Comparison of ENCODE assay signal across 8 cellular contexts in the genomic region with DNA sequence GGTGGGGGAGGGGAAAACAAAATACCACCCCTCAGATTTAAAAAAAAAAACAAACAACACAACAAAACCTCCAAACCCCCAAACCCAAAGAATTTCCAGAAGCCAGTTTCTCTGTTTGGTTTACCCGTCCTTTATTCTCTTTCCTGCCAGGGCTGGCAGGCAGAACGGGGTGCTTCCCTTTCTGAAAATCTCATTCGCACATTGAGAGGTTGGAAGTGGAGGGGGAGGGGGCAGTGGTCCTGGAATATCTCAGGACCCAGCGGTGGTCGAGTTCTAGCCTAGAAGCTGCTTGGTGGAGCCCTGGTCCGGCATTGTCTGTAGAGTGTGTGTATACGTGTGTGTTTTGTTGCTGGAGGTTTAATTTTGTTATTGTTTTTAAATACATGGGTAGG. TPM values are rescaled to one million over a fixed set of nuclear protein-coding genes. Genes with fewer than 3 reads are reported as not detected.
DNase-seq lines count a peak whose midpoint lies in the region; ATAC-seq, FAIRE-seq and TF ChIP-seq lines count a peak whose summit lies in the region.

No MANE protein-coding gene starts in this region.

- FAIRE-seq in HTR-8/SVneo (lab: Jason Lieb, UNC): no peak

- H3K36me3 Mint-ChIP-seq in CD4-positive, alpha-beta T cell (ENCODE audit: low read depth): peaks cover 19% of the 10 kb centered on the region

- H2BK15ac ChIP-seq in mesendoderm (replicated peaks; ENCODE audit: low read depth): no peak overlapping the region

- H3K27me3 ChIP-seq in CD4-positive, alpha-beta T cell (ENCODE audit: control insufficient read depth, insufficient read depth, low read length): no peaks in the 10 kb centered on the region
- H3K27me3 ChIP-seq in body of pancreas: no peaks in the 10 kb centered on the region
- no peaks in the 10 kb centered on the region for H3K27me3 ChIP-seq in mesendoderm (ENCODE audit: insufficient read depth, low read length, poor library complexity)

- peak overlapping the region; percentile 64 for H3K4ac ChIP-seq in mesendoderm (ENCODE audit: low read depth, low read length)

- H3K79me1 ChIP-seq in mesendoderm (ENCODE audit: low read length): peaks cover 30% of the 10 kb centered on the region

- DNase-seq in CD4-positive, alpha-beta T cell: no peak
- peak in 2 of 4 donors; percentile 36 to 42 for DNase-seq in body of pancreas
- peak; percentile 67 for DNase-seq in mesendoderm
- DNase-seq in GDM1 (lab: John Stamatoyannopoulos, UW): no peak
- no peak for DNase-seq in activated gamma-delta T cell treated with Interleukin-2 at 50 U/mL for 16 hours
- DNase-seq in HTR-8/SVneo (ENCODE audit: insufficient read length, low spot score): no peak

- H3K4me2 ChIP-seq in mesendoderm (ENCODE audit: low read length): peak overlapping the region; percentile 42

- WGBS in body of pancreas, 2 donors: 1 to 2% methylated on average over 7 of the region's 7 CpGs
- WGBS in mesendoderm (ENCODE audit: extremely low coverage, insufficient coverage, low lambda C conversion rate): no CpG with 5 or more reads among the region's 7 CpGs

- H2BK5ac ChIP-seq in mesendoderm (ENCODE audit: low read length): no peak overlapping the region

- peaks cover 55% of the 10 kb centered on the region for H3K79me2 ChIP-seq in mesendoderm (ENCODE audit: control insufficient read depth, insufficient read depth, low read length)

- no peak overlapping the region for H4K5ac ChIP-seq in mesendoderm (ENCODE audit: low read length)

- no peak for ATAC-seq in CD4-positive, alpha-beta T cell (ENCODE audit: poor library complexity)
- ATAC-seq in body of pancreas (no peak), HG03571 (IDR thresholded peaks at IDR 0.05; ENCODE audit: unreplicated experiment) (no peak)

- peak overlapping the region; percentile 76 for H3K9ac ChIP-seq in mesendoderm (ENCODE audit: low read length)

- H3K4me1 ChIP-seq in body of pancreas (peaks cover 43% of the 10 kb centered on the region), mesendoderm (ENCODE audit: control insufficient read depth, low read depth, low read length) (peaks cover 15% of the 10 kb centered on the region)

- no peaks in the 10 kb centered on the region for H3K27me3 Mint-ChIP-seq in CD4-positive, alpha-beta T cell

- H3K36me3 ChIP-seq in KOPT-K1 (ENCODE audit: insufficient read depth, low read length) (0 out of 2 replicates have a peak, but pooled peaks cover 6% of the 10 kb centered on the region), body of pancreas (replicated peaks in 1 of 2; ENCODE audit: insufficient read depth in 1 of 2, low read depth in 2 of 2) (no peaks in the 10 kb centered on the region), mesendoderm (ENCODE audit: control insufficient read depth, insufficient read depth, low read length) (no peaks in the 10 kb centered on the region)

- H3K56ac ChIP-seq in mesendoderm (ENCODE audit: low read length): peak overlapping the region; percentile 94

- H3K27ac ChIP-seq in CD4-positive, alpha-beta T cell (ENCODE audit: low read depth, low read length): peak overlapping the region; percentile 41
- peak overlapping the region; percentile 82 for H3K27ac ChIP-seq in KOPT-K1 (ENCODE audit: low read depth, low read length, poor library complexity, severe bottlenecking)
- peak overlapping the region; percentile 71 to 91 (median 88) for H3K27ac ChIP-seq in body of pancreas
- peak overlapping the region; percentile 39 for H3K27ac ChIP-seq in mesendoderm (ENCODE audit: low read depth, low read length)

- CTCF ChIA-PET in CD4-positive, alpha-beta T cell (lab: Charles Lee): no interaction called here

- peak overlapping the region; percentile 93 for H3K27ac Mint-ChIP-seq in CD4-positive, alpha-beta T cell

- H2AK5ac ChIP-seq in mesendoderm (ENCODE audit: low read length): no peak overlapping the region

- peak overlapping the region; percentile 89 for H3K4me3 Mint-ChIP-seq in CD4-positive, alpha-beta T cell

- peak overlapping the region; percentile 63 for H2BK120ac ChIP-seq in mesendoderm (ENCODE audit: low read depth, low read length)

- peak overlapping the region; percentile 93 for H3K18ac ChIP-seq in mesendoderm (ENCODE audit: low read length)

- no peak for TF ChIP-seq POLR2A in body of pancreas (IDR thresholded peaks at IDR 0.05)

- intact Hi-C loops in CD4-positive, alpha-beta T cell (cut with DNase I, micrococcal nuclease): loop anchor here (2.0 to 10.0 kb wide), 6 partner anchors 25 to 901 kb away; a partner anchor contains a TSS
- intact Hi-C loops in body of pancreas (cut with DNase I): no loop called here

- H3K4me3 ChIP-seq in body of pancreas: peak overlapping the region; percentile 35 to 66
- peak overlapping the region; percentile 76 for H3K4me3 ChIP-seq in mesendoderm (ENCODE audit: low read length)

- no peak overlapping the region for H4K8ac ChIP-seq in mesendoderm (ENCODE audit: low read depth, low read length)

- no peak for TF ChIP-seq CTCF in CD4-positive, alpha-beta T cell (IDR thresholded peaks at IDR 0.05)
- no peak for TF ChIP-seq CTCF in body of pancreas (IDR thresholded peaks at IDR 0.05)

- H3K9me3 Mint-ChIP-seq in CD4-positive, alpha-beta T cell: no peaks in the 10 kb centered on the region

- H3K4me1 Mint-ChIP-seq in CD4-positive, alpha-beta T cell (ENCODE audit: low read depth): peaks cover 68% of the 10 kb centered on the region

- H3K9me3 ChIP-seq in CD4-positive, alpha-beta T cell (ENCODE audit: control insufficient read depth, low read length): no peaks in the 10 kb centered on the region
- peaks cover 3% of the 10 kb centered on the region for H3K9me3 ChIP-seq in KOPT-K1 (ENCODE audit: insufficient read depth, low read length, poor library complexity, severe bottlenecking)
- H3K9me3 ChIP-seq in body of pancreas: no peaks in the 10 kb centered on the region

- H3K23ac ChIP-seq in mesendoderm (ENCODE audit: low read length): no peak overlapping the region

- POLR2A ChIA-PET in CD4-positive, alpha-beta T cell (lab: Charles Lee): interaction anchor here (0.7 to 2.8 kb wide), 5 partner anchors 20 to 1035 kb away, joined by 3 to 20 read pairs (median 7); no protein-coding TSS in a partner anchor

RNA-seq across cellular contexts. Expression of a gene that starts 1.3 kb away (rescaled TPM):
- 10 to 100 TPM; 33.5 to 35.3 TPM for total RNA-seq in CD4-positive, alpha-beta T cell
- total RNA-seq in body of pancreas: 10 to 100 TPM; 18.7 to 18.8 TPM
- polyA plus RNA-seq in mesendoderm (2013, experiment 1 of 2): 36.2 TPM
- polyA plus RNA-seq in mesendoderm (2013, experiment 2 of 2): 36.4 TPM
